1 cellular context compared by ENCODE assay signal in the genomic region with DNA sequence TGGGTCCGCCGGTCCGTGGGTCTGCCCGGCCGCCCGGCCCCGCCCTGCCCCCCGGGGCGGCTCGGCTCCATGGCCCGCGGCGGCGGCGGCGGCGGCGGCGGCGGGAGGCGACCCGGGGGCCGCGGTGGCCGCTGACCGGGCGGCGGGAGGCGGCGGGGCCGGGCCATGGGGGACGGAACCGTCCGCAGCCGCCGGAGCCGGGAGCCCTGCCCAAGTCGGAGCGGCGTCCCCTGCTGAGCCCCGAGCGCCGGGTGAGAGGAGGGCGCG.
TF ChIP-seq lines count a peak whose summit lies in the region.

No MANE protein-coding gene starts in this region.

TF ChIP-seq in IMR-90, 13 proteins besides CTCF, POLR2A, EP300 and RAD21:
- TF ChIP-seq MAFK (IDR thresholded peaks at IDR 0.05; ENCODE audit: low read depth, low read length) (no peak), FOS (IDR thresholded peaks at IDR 0.05; ENCODE audit: low read depth, low read length) (no peak), MAZ (IDR thresholded peaks at IDR 0.05; ENCODE audit: borderline replicate concordance, low read depth, low read length) (no peak), CEBPB (IDR thresholded peaks at IDR 0.05; ENCODE audit: low read depth, low read length) (no peak), RFX5 (IDR thresholded peaks at IDR 0.05; ENCODE audit: low read depth, low read length) (no peak), CHD1 (IDR thresholded peaks at IDR 0.05; ENCODE audit: low read depth, low read length) (no peak), RCOR1 (IDR thresholded peaks at IDR 0.05; ENCODE audit: insufficient replicate concordance, low read length) (no peak), BHLHE40 (IDR thresholded peaks at IDR 0.05; ENCODE audit: low read depth, low read length) (no peak), NFE2L2 (IDR thresholded peaks at IDR 0.05; ENCODE audit: low read depth, low read length) (no peak), SMC3 (IDR thresholded peaks at IDR 0.05; ENCODE audit: low read depth, low read length) (no peak), MXI1 (IDR thresholded peaks at IDR 0.05; ENCODE audit: borderline replicate concordance, low read depth, low read length) (no peak)
- TF ChIP-seq, protein P1, sequence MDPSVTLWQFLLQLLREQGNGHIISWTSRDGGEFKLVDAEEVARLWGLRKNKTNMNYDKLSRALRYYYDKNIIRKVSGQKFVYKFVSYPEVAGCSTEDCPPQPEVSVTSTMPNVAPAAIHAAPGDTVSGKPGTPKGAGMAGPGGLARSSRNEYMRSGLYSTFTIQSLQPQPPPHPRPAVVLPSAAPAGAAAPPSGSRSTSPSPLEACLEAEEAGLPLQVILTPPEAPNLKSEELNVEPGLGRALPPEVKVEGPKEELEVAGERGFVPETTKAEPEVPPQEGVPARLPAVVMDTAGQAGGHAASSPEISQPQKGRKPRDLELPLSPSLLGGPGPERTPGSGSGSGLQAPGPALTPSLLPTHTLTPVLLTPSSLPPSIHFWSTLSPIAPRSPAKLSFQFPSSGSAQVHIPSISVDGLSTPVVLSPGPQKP (IDR thresholded peaks at IDR 0.05; ENCODE audit: borderline replicate concordance, low read depth, low read length) = no peak
- TF ChIP-seq, protein P2, sequence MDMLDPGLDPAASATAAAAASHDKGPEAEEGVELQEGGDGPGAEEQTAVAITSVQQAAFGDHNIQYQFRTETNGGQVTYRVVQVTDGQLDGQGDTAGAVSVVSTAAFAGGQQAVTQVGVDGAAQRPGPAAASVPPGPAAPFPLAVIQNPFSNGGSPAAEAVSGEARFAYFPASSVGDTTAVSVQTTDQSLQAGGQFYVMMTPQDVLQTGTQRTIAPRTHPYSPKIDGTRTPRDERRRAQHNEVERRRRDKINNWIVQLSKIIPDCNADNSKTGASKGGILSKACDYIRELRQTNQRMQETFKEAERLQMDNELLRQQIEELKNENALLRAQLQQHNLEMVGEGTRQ (IDR thresholded peaks at IDR 0.05; ENCODE audit: low read depth, low read length) = no peak
